In genomic region chr2:225100269-225100668, GRCh38 we compare ENCODE assay signal across 13 cellular contexts. TPM values are rescaled to one million over a fixed set of nuclear protein-coding genes. Genes with fewer than 3 reads are reported as not detected.
DNase-seq lines count a peak whose midpoint lies in the region; ATAC-seq and TF ChIP-seq lines count a peak whose summit lies in the region.
"Had no signal": no experiment of that assay in that cellular context is flagged by ENCODE, and none has a peak within 500 bp of the region (broad histone marks: within the 10 kb centered on the region; RNA-seq: fewer than 3 reads in every experiment).

No MANE protein-coding gene starts in this region.

- ATAC-seq in RWPE2 (ENCODE audit: low read depth) (peak; percentile 10; the same call in 2 of the 3 replicates), natural killer cell (no peak), body of pancreas (no peak)
- ATAC-seq: gastroesophageal sphincter had no signal

- H3K4me3 ChIP-seq in GM23248 (peak overlapping the region; percentile 33), RWPE2 (ENCODE audit: severe bottlenecking) (no peak overlapping the region), fibroblast of lung (replicated peaks in 1 of 4; ENCODE audit: control extremely low read depth in 1 of 4, insufficient read depth in 1 of 4, low read depth in 3 of 4, low read length in 4 of 4) (no peak overlapping the region), body of pancreas (no peak overlapping the region)
- H3K4me3 ChIP-seq: gastroesophageal sphincter, stomach had no signal

- H3K79me2 ChIP-seq in GM23248 (ENCODE audit: insufficient read depth) = no peaks in the 10 kb centered on the region
- H3K79me2 ChIP-seq in fibroblast of lung (ENCODE audit: control insufficient read depth, insufficient read depth, low read length) = no peaks in the 10 kb centered on the region

- H3K9me3 ChIP-seq in GM23248 (ENCODE audit: low read depth) = no peaks in the 10 kb centered on the region
- H3K9me3 ChIP-seq in RWPE2 (ENCODE audit: severe bottlenecking) = no peaks in the 10 kb centered on the region
- no peaks in the 10 kb centered on the region for H3K9me3 ChIP-seq in fibroblast of lung (ENCODE audit: control insufficient read depth, insufficient read depth, low read depth, low read length)
- no peaks in the 10 kb centered on the region for H3K9me3 ChIP-seq in body of pancreas
- H3K9me3 ChIP-seq: gastroesophageal sphincter, stomach had no signal

- in situ Hi-C loops in GM23248 (cut with MboI) = no loop called here

- H3K4me1 Mint-ChIP-seq in T-helper 2 cell treated with Interferon-gamma antibody and Interleukin-4, amounts not matched to agents 5 μg/mL and 100 μg/mL, for 36 hours (ENCODE audit: low read depth) = no peaks in the 10 kb centered on the region
- peaks cover 6 to 7% of the 10 kb centered on the region in 2 donors for H3K4me1 Mint-ChIP-seq in natural killer cell

- H4K20me1 ChIP-seq in GM23248 (ENCODE audit: insufficient read depth) (no peaks in the 10 kb centered on the region), fibroblast of lung (ENCODE audit: control insufficient read depth, extremely low read depth, insufficient read depth, low read length) (no peaks in the 10 kb centered on the region)

- H3K27ac ChIP-seq in GM23248 (peak overlapping the region; percentile 96), RWPE2 (ENCODE audit: poor library complexity, severe bottlenecking) (peak overlapping the region; percentile 80), fibroblast of lung (ENCODE audit: insufficient read depth, low read length) (peak overlapping the region; percentile 86), body of pancreas (no peak overlapping the region)
- H3K27ac ChIP-seq: gastroesophageal sphincter, stomach had no signal

- H3K36me3 Mint-ChIP-seq in T-helper 2 cell treated with Interferon-gamma antibody and Interleukin-4, amounts not matched to agents 5 μg/mL and 100 μg/mL, for 36 hours (ENCODE audit: low read depth) = no peaks in the 10 kb centered on the region
- H3K36me3 Mint-ChIP-seq in natural killer cell = no peaks in the 10 kb centered on the region

- H3K9ac ChIP-seq in GM23248 (peak overlapping the region; percentile 72), fibroblast of lung (ENCODE audit: insufficient read depth, low read length) (no peak overlapping the region)

- H3K4me2 ChIP-seq in GM23248 (ENCODE audit: unreplicated experiment) (peak overlapping the region; percentile 82), fibroblast of lung (ENCODE audit: extremely low read depth, insufficient read depth, low read length) (peak overlapping the region; percentile 10)

- no peak overlapping the region for H3K4me3 Mint-ChIP-seq in T-helper 2 cell treated with Interferon-gamma antibody and Interleukin-4, amounts not matched to agents 5 μg/mL and 100 μg/mL, for 36 hours
- H3K4me3 Mint-ChIP-seq in natural killer cell = no peak overlapping the region
- H3K4me3 Mint-ChIP-seq: CD4-positive, alpha-beta T cell had no signal

- DNase-seq in GM23248 (peak; percentile 48), RWPE2 (ENCODE audit: low spot score) (no peak), fibroblast of lung (ENCODE audit: low read depth in 2 of 2) (peak in 1 of 2 donors; percentile 84), pulmonary artery endothelial cell (ENCODE audit: low read depth, low spot score) (peak; percentile 4), natural killer cell (no peak), hippocampal formation (lab: John Stamatoyannopoulos, UW) (no peak), body of pancreas (no peak)
- no peak for DNase-seq in T-helper 2 cell treated with Interferon-gamma antibody and Interleukin-4, amounts not matched to agents 5 μg/mL and 100 μg/mL, for 36 hours (ENCODE audit: low spot score)
- DNase-seq: aorta; CD4-positive, alpha-beta T cell; NCI-H1048; stomach had no signal

- no peak for TF ChIP-seq POLR2A in body of pancreas (IDR thresholded peaks at IDR 0.05)

- H3K36me3 ChIP-seq in GM23248 (ENCODE audit: low read depth) (no peaks in the 10 kb centered on the region), RWPE2 (ENCODE audit: low read depth) (no peaks in the 10 kb centered on the region), fibroblast of lung (ENCODE audit: control insufficient read depth, insufficient read depth, low read length) (no peaks in the 10 kb centered on the region), body of pancreas (replicated peaks in 1 of 2; ENCODE audit: insufficient read depth in 1 of 2, low read depth in 2 of 2) (no peaks in the 10 kb centered on the region)
- H3K36me3 ChIP-seq: gastroesophageal sphincter, stomach had no signal

- H3K4me1 ChIP-seq in GM23248 (ENCODE audit: insufficient read depth) (peaks cover 76% of the 10 kb centered on the region), RWPE2 (ENCODE audit: insufficient read depth, poor library complexity, severe bottlenecking) (peaks cover 29% of the 10 kb centered on the region), fibroblast of lung (ENCODE audit: control insufficient read depth, extremely low read depth, insufficient read depth, low read length) (peaks cover 19% of the 10 kb centered on the region), body of pancreas (no peaks in the 10 kb centered on the region)
- H3K4me1 ChIP-seq: gastroesophageal sphincter, stomach had no signal

- H3F3A ChIP-seq in GM23248 (ENCODE audit: insufficient read depth) = peaks cover 55% of the 10 kb centered on the region

- no peaks in the 10 kb centered on the region for H3K9me3 Mint-ChIP-seq in T-helper 2 cell treated with Interferon-gamma antibody and Interleukin-4, amounts not matched to agents 5 μg/mL and 100 μg/mL, for 36 hours
- H3K9me3 Mint-ChIP-seq in natural killer cell = no peaks in the 10 kb centered on the region

- H2AFZ ChIP-seq in GM23248 (peak overlapping the region; percentile 61), fibroblast of lung (ENCODE audit: low read length) (no peak overlapping the region)

- WGBS in GM23248 (ENCODE audit: low coverage in 1 of 2, low lambda C conversion rate in 2 of 2, missing lambda C conversion rate in 2 of 2), 2 experiments = 58 to 80% methylated on average over 1 of the region's 1 CpG
- 54% methylated on average over 1 of the region's 1 CpG for WGBS in body of pancreas, 2 donors

- H3K27ac Mint-ChIP-seq in T-helper 2 cell treated with Interferon-gamma antibody and Interleukin-4, amounts not matched to agents 5 μg/mL and 100 μg/mL, for 36 hours = no peak overlapping the region
- H3K27ac Mint-ChIP-seq in natural killer cell = no peak overlapping the region
- H3K27ac Mint-ChIP-seq: CD4-positive, alpha-beta T cell had no signal

- no peaks in the 10 kb centered on the region for H3K9me2 ChIP-seq in GM23248 (ENCODE audit: insufficient read depth)

- peaks cover 13% of the 10 kb centered on the region for H3K27me3 Mint-ChIP-seq in T-helper 2 cell treated with Interferon-gamma antibody and Interleukin-4, amounts not matched to agents 5 μg/mL and 100 μg/mL, for 36 hours (ENCODE audit: low read depth)
- no peaks in the 10 kb centered on the region for H3K27me3 Mint-ChIP-seq in natural killer cell (ENCODE audit: low read depth in 2 of 2)
- H3K27me3 Mint-ChIP-seq: CD4-positive, alpha-beta T cell had no signal

- intact Hi-C loops in natural killer cell (cut with micrococcal nuclease) (no loop called here), body of pancreas (cut with DNase I) (no loop called here)

- TF ChIP-seq CTCF in RWPE2 (IDR thresholded peaks at IDR 0.05; ENCODE audit: poor library complexity, severe bottlenecking) (no peak), fibroblast of lung (conservative IDR thresholded peaks at IDR 0.05 in 1 of 2, IDR thresholded peaks at IDR 0.05 in 1 of 2; ENCODE audit: low read depth in 1 of 2, low read length in 2 of 2) (no peak), natural killer cell (IDR thresholded peaks at IDR 0.05) (no peak), body of pancreas (IDR thresholded peaks at IDR 0.05) (no peak)

- H3K27me3 ChIP-seq in GM23248 (replicated peaks; ENCODE audit: insufficient read depth) (no peaks in the 10 kb centered on the region), RWPE2 (ENCODE audit: insufficient read depth, poor library complexity, severe bottlenecking) (no peaks in the 10 kb centered on the region), fibroblast of lung (ENCODE audit: control insufficient read depth, insufficient read depth, low read length) (no peaks in the 10 kb centered on the region), body of pancreas (no peaks in the 10 kb centered on the region)
- H3K27me3 ChIP-seq: gastroesophageal sphincter, stomach had no signal

RNA-seq across cellular contexts. Expression of gene DOCK10, which starts 58.0 kb away (rescaled TPM):
- total RNA-seq in GM23248 (2014; rRNA removed; shearing (Covaris generic)) = 19.2 and 20.5 TPM in 2 replicates
- polyA plus RNA-seq in GM23248 (2016; fragmentation: Nextera tagmentation; extraction: Ambion mirVana) (6.1 and 8.5 TPM in 2 replicates), fibroblast of lung (20.8 and 36.3 TPM in 2 replicates)
- total RNA-seq in fibroblast of lung (11.8 and 26.3 TPM in 2 replicates), pulmonary artery endothelial cell (21.9 and 25.4 TPM in 2 replicates), natural killer cell (100 to 1,000 TPM; 181 to 213 (median 182) TPM), body of pancreas (1 to 10 TPM; 2.0 to 3.4 TPM)
- polyA plus RNA-seq in fibroblast of lung (2012) = 14.1 and 19.7 TPM in 2 replicates
- polyA minus RNA-seq in fibroblast of lung (ENCODE audit: low replicate concordance) = 28.5 and 30.9 TPM in 2 replicates

Comparison
In these comparisons a context has a peak if more than half of its experiments do, and no peak if none do; other contexts are left out.
1. DNase-seq: peak in GM23248 (single experiment) and pulmonary artery endothelial cell (single experiment); none in RWPE2 (single experiment), T-helper 2 cell treated with Interferon-gamma antibody and Interleukin-4, amounts not matched to agents 5 μg/mL and 100 μg/mL, for 36 hours (single experiment), natural killer cell (single experiment), hippocampal formation (0 of 2) and body of pancreas (0 of 4).
2. H3K27ac ChIP-seq: peak in GM23248 (single experiment), RWPE2 (single experiment) and fibroblast of lung (single experiment); none in body of pancreas (0 of 4).